11 cellular contexts compared by ENCODE assay signal in genomic region chr13:99053636-99054233, GRCh38.
A peak's percentile ranks its signal among the peaks of the same experiment; 100 is the strongest.
DNase-seq lines count a peak whose midpoint lies in the region; ATAC-seq, FAIRE-seq and TF ChIP-seq lines count a peak whose summit lies in the region.
"Had no signal": no experiment of that assay in that cellular context is flagged by ENCODE, and none has a peak within 500 bp of the region (broad histone marks: within the 10 kb centered on the region; RNA-seq: fewer than 3 reads in every experiment).

No MANE protein-coding gene starts in this region.

- peak; percentile 76 for DNase-seq in activated CD4-positive, alpha-beta T cell treated with anti-CD3 and anti-CD28 coated beads, Interleukin-2, amount 10 ng/mL, durations not matched to agents 24 days and 14 days
- no peak for DNase-seq in activated CD4-positive, alpha-beta T cell treated with anti-CD3 and anti-CD28 coated beads for 48 hours
- peak; percentile 100 for DNase-seq in NCI-H82 (lab: John Stamatoyannopoulos, UW)
- DNase-seq in K562 (ENCODE audit: extremely low read depth in 1 of 4, low spot score in 3 of 4): peak; percentile 86 to 95 (median 88)
- peak; percentile 37 for DNase-seq in stimulated activated CD8-positive, alpha-beta memory T cell treated with anti-CD3 and anti-CD28 coated beads, Interleukin-4, amount 100 ng/mL, for 48 hours
- no peak for DNase-seq in left colon
- no peak for DNase-seq in GM12891 (ENCODE audit: insufficient read length, low spot score)
- no peak for DNase-seq in RWPE1 (ENCODE audit: low spot score)
- DNase-seq: NCI-H510A had no signal

- TF ChIP-seq EP300 in K562 (IDR thresholded peaks at IDR 0.05; ENCODE audit: low read length): peak; percentile 98

- peaks cover 81% of the 10 kb centered on the region for H3K79me2 ChIP-seq in K562 (ENCODE audit: control insufficient read depth, insufficient read depth, low read length)

- ATAC-seq in K562 (peak; percentile 89), left colon (no peak)

- no peak overlapping the region for H2AFZ ChIP-seq in K562 (ENCODE audit: low read depth, low read length)

- H3K36me3 Mint-ChIP-seq in activated CD4-positive, alpha-beta T cell treated with anti-CD3 and anti-CD28 coated beads, Interleukin-2, amount 10 ng/mL, durations not matched to agents 24 days and 14 days (ENCODE audit: low read depth): peaks cover 15% of the 10 kb centered on the region

- FAIRE-seq in K562 (lab: Jason Lieb, UNC) (peak; percentile 99), GM12891 (lab: Jason Lieb, UNC) (no peak)

- H3K9ac ChIP-seq in K562 (ENCODE audit: insufficient read depth in 1 of 2, low read depth in 2 of 2, low read length in 2 of 2): peak overlapping the region in 1 of 2 experiments; percentile 67; a peak in 2 of 4 replicates

- H3K9me1 ChIP-seq in K562 (ENCODE audit: control insufficient read depth, insufficient read depth, low read length): no peaks in the 10 kb centered on the region

- POLR2A ChIA-PET in K562 (lab: Yijun Ruan, JAX): interaction anchor here (0.7 kb wide), 1 partner anchor 177 kb away, joined by 3 read pairs; no protein-coding TSS in a partner anchor
- POLR2A ChIA-PET in RWPE1 (lab: Yijun Ruan, JAX; ENCODE audit: low non-redundant PET): no interaction called here

- 0% methylated on average over 5 of the region's 5 CpGs for WGBS in K562 (ENCODE audit: insufficient coverage, low coverage, missing lambda C conversion rate)

- no peaks in the 10 kb centered on the region for H3K9me3 Mint-ChIP-seq in activated CD4-positive, alpha-beta T cell treated with anti-CD3 and anti-CD28 coated beads, Interleukin-2, amount 10 ng/mL, durations not matched to agents 24 days and 14 days

- TF ChIP-seq POLR2A in K562 (conservative IDR thresholded peaks at IDR 0.05): no peak
- TF ChIP-seq POLR2A in GM12891 (IDR thresholded peaks at IDR 0.05; ENCODE audit: low read depth, low read length): no peak

- intact Hi-C loops in activated CD4-positive, alpha-beta T cell treated with anti-CD3 and anti-CD28 coated beads, Interleukin-2, amount 10 ng/mL, durations not matched to agents 24 days and 14 days (cut with micrococcal nuclease): loop anchor here (10.0 kb wide), 1 partner anchor 381 kb away; no protein-coding TSS in a partner anchor
- intact Hi-C loops in K562 (cut with micrococcal nuclease): loop anchor here (5.0 kb wide), 1 partner anchor 34 kb away; no protein-coding TSS in a partner anchor
- intact Hi-C loops in left colon (cut with DNase I, micrococcal nuclease): no loop called here

- no peaks in the 10 kb centered on the region for H3K27me3 Mint-ChIP-seq in activated CD4-positive, alpha-beta T cell treated with anti-CD3 and anti-CD28 coated beads, Interleukin-2, amount 10 ng/mL, durations not matched to agents 24 days and 14 days

- no peak for TF ChIP-seq CTCF in K562 (IDR thresholded peaks at IDR 0.05 in 2 of 3, conservative IDR thresholded peaks at IDR 0.05 in 1 of 3; ENCODE audit: insufficient read depth in 2 of 3, low read depth in 1 of 3, low read length in 3 of 3)
- no peak for TF ChIP-seq CTCF in RWPE1 (conservative IDR thresholded peaks at IDR 0.05; ENCODE audit: low read depth)

- in situ Hi-C loops in K562 (cut with MboI): no loop called here

- H4K20me1 ChIP-seq in K562 (replicated peaks; ENCODE audit: control insufficient read depth, insufficient read depth, low read length): no peaks in the 10 kb centered on the region

- BruUV-seq in K562 (replicated peaks; lab: Mats Ljungman, UMichigan): no TSS peak

- peak overlapping the region; percentile 84 for H3K27ac Mint-ChIP-seq in activated CD4-positive, alpha-beta T cell treated with anti-CD3 and anti-CD28 coated beads, Interleukin-2, amount 10 ng/mL, durations not matched to agents 24 days and 14 days

- H3K4me1 ChIP-seq in K562 (replicated peaks in 1 of 2; ENCODE audit: control insufficient read depth in 2 of 2, insufficient read depth in 2 of 2, low read length in 2 of 2): peaks cover 47 to 72% of the 10 kb centered on the region in 2 experiments
- H3K4me1 ChIP-seq: HAP-1 had no signal

- H3K4me1 Mint-ChIP-seq in activated CD4-positive, alpha-beta T cell treated with anti-CD3 and anti-CD28 coated beads, Interleukin-2, amount 10 ng/mL, durations not matched to agents 24 days and 14 days: peaks cover 69% of the 10 kb centered on the region

- 0 out of 4 replicates have a peak, but pooled peaks of 1 of the 2 experiments have one; percentile 8 for TF ChIP-seq RAD21 in K562 (CRISPR knock-in tag; conservative IDR thresholded peaks at IDR 0.05 in 1 of 2, IDR thresholded peaks at IDR 0.05 in 1 of 2)

- H3K4me2 ChIP-seq in K562 (ENCODE audit: insufficient read depth, low read length): peak overlapping the region; percentile 39

- H3K27ac ChIP-seq in K562 (ENCODE audit: extremely low read depth, low read depth, low read length) (peak overlapping the region; percentile 82), RWPE1 (no peak overlapping the region)
- H3K27ac ChIP-seq: prostate gland had no signal

- no peaks in the 10 kb centered on the region for H3K9me3 ChIP-seq in K562 (replicated peaks; ENCODE audit: control insufficient read depth, insufficient read depth, low read depth, low read length)
- H3K9me3 ChIP-seq: HAP-1, prostate gland had no signal

- H3K27me3 ChIP-seq in K562 (ENCODE audit: control insufficient read depth in 2 of 2, insufficient read depth in 2 of 2, low read length in 2 of 2): no peaks in the 10 kb centered on the region

- CTCF ChIA-PET in K562 (lab: Yijun Ruan, JAX; ENCODE audit: low intra/inter-chr PET ratio) (interaction anchor here (0.6 kb wide), 1 partner anchor 383 kb away, joined by 3 read pairs; no protein-coding TSS in a partner anchor), RWPE1 (lab: Yijun Ruan, JAX) (no interaction called here)

- peak overlapping the region; percentile 63 for H3K4me3 Mint-ChIP-seq in activated CD4-positive, alpha-beta T cell treated with anti-CD3 and anti-CD28 coated beads, Interleukin-2, amount 10 ng/mL, durations not matched to agents 24 days and 14 days

- no peak overlapping the region for H3K4me3 ChIP-seq in K562
- H3K4me3 ChIP-seq: HAP-1, prostate gland had no signal

- H3K36me3 ChIP-seq in K562 (ENCODE audit: control insufficient read depth, insufficient read depth, low read length): no peaks in the 10 kb centered on the region; the same call in 2 of the 3 replicates
- H3K36me3 ChIP-seq: HAP-1, prostate gland had no signal

TF ChIP-seq in K562, 482 proteins besides CTCF, POLR2A, EP300 and RAD21 (continues in another document):
- TF ChIP-seq ZNF263 (CRISPR knock-in tag; IDR thresholded peaks at IDR 0.05; ENCODE audit: borderline replicate concordance) (no peak), DIDO1 (tag; IDR thresholded peaks at IDR 0.05; ENCODE audit: low read depth) (no peak), GATA2 (CRISPR knock-in tag; IDR thresholded peaks at IDR 0.05) (peak; percentile 93), ILF3 (IDR thresholded peaks at IDR 0.05; ENCODE audit: borderline replicate concordance) (no peak), ZNF140 (CRISPR knock-in tag; IDR thresholded peaks at IDR 0.05) (no peak), ZNF324 (CRISPR knock-in tag; IDR thresholded peaks at IDR 0.05) (no peak), ZNF445 (CRISPR knock-in tag; IDR thresholded peaks at IDR 0.05; ENCODE audit: low read depth) (no peak), ZBTB17 (CRISPR knock-in tag; IDR thresholded peaks at IDR 0.05) (no peak), SMARCA4 (IDR thresholded peaks at IDR 0.05) (peak; percentile 97), CREBBP (IDR thresholded peaks at IDR 0.05; ENCODE audit: low read depth, low read length) (no peak), POLR2G (IDR thresholded peaks at IDR 0.05; ENCODE audit: low read depth, low read length) (no peak), NFIX (CRISPR knock-in tag; IDR thresholded peaks at IDR 0.05; ENCODE audit: low read depth) (no peak), GTF2A2 (tag; IDR thresholded peaks at IDR 0.05) (no peak), MEF2D (tag; conservative IDR thresholded peaks at IDR 0.05; ENCODE audit: low read depth) (no peak), PYGO2 (tag; IDR thresholded peaks at IDR 0.05) (0 out of 2 replicates have a peak, but pooled peaks have one; percentile 44)
- TF ChIP-seq, protein P1, sequence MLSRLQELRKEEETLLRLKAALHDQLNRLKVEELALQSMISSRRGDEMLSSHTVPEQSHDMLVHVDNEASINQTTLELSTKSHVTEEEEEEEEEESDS (CRISPR knock-in tag; IDR thresholded peaks at IDR 0.05): no peak

TF ChIP-seq in GM12891, 5 proteins besides CTCF, POLR2A, EP300 and RAD21:
- no peak for TF ChIP-seq PAX5 (IDR thresholded peaks at IDR 0.05; ENCODE audit: insufficient read depth, low read length, severe bottlenecking)
- no peak for TF ChIP-seq POLR2AphosphoS5 (IDR thresholded peaks at IDR 0.05; ENCODE audit: low read depth, low read length)
- no peak for TF ChIP-seq SPI1 (IDR thresholded peaks at IDR 0.05; ENCODE audit: low read depth, low read length)
- no peak for TF ChIP-seq POU2F2 (IDR thresholded peaks at IDR 0.05; ENCODE audit: low read depth, low read length)
- no peak for TF ChIP-seq TAF1 (IDR thresholded peaks at IDR 0.05; ENCODE audit: low read depth, low read length)

Comparison
In these comparisons a context has a peak if more than half of its experiments do, and no peak if none do; other contexts are left out.
1. DNase-seq: peak in activated CD4-positive, alpha-beta T cell treated with anti-CD3 and anti-CD28 coated beads, Interleukin-2, amount 10 ng/mL, durations not matched to agents 24 days and 14 days (single experiment), NCI-H82 (single experiment), K562 (4 of 4) and stimulated activated CD8-positive, alpha-beta memory T cell treated with anti-CD3 and anti-CD28 coated beads, Interleukin-4, amount 100 ng/mL, for 48 hours (single experiment); none in activated CD4-positive, alpha-beta T cell treated with anti-CD3 and anti-CD28 coated beads for 48 hours (single experiment), left colon (0 of 2), GM12891 (single experiment) and RWPE1 (single experiment).
2. intact Hi-C loops: an anchor here in activated CD4-positive, alpha-beta T cell treated with anti-CD3 and anti-CD28 coated beads, Interleukin-2, amount 10 ng/mL, durations not matched to agents 24 days and 14 days (10.0 kb wide) and K562 (5.0 kb wide); none called in left colon.